ENCODE assay signal across 16 cellular contexts in genomic region chr4:33369366-33369899, GRCh38.
A peak's percentile ranks its signal among the peaks of the same experiment; 100 is the strongest.
DNase-seq lines count a peak whose midpoint lies in the region; ATAC-seq and TF ChIP-seq lines count a peak whose summit lies in the region.
"Had no signal": no experiment of that assay in that cellular context is flagged by ENCODE, and none has a peak within 500 bp of the region (broad histone marks: within the 10 kb centered on the region; RNA-seq: fewer than 3 reads in every experiment).

No MANE protein-coding gene starts in this region.

- no peak for TF ChIP-seq POLR2A in spleen (IDR thresholded peaks at IDR 0.05)

- no peak overlapping the region for H3K9ac ChIP-seq in HUES48 (ENCODE audit: low read depth, low read length)
- no peak overlapping the region for H3K9ac ChIP-seq in mammary epithelial cell (ENCODE audit: insufficient read depth, low read length)

- no peaks in the 10 kb centered on the region for H3K36me3 ChIP-seq in A673 (ENCODE audit: insufficient read depth, low read length, poor library complexity, severe bottlenecking)
- H3K36me3 ChIP-seq in HUES48 (ENCODE audit: control insufficient read depth, insufficient read depth, low read length): no peaks in the 10 kb centered on the region
- no peaks in the 10 kb centered on the region for H3K36me3 ChIP-seq in mammary epithelial cell (ENCODE audit: insufficient read depth, low read length)
- no peaks in the 10 kb centered on the region for H3K36me3 ChIP-seq in spleen

- CTCF ChIA-PET in A673 (lab: Charles Lee) (no interaction called here), mammary epithelial cell (lab: Charles Lee; ENCODE audit: low non-redundant PET) (no interaction called here)
- CTCF ChIA-PET in activated CD8-positive, alpha-beta T cell treated with anti-CD3 and anti-CD28 coated beads, Interleukin-2, amount 10 ng/mL, durations not matched to agents 7 days and 5 days (lab: Charles Lee): no interaction called here

- no peaks in the 10 kb centered on the region for H3K9me3 ChIP-seq in A673 (ENCODE audit: low read depth, low read length, poor library complexity, severe bottlenecking)
- no peaks in the 10 kb centered on the region for H3K9me3 ChIP-seq in HUES48 (ENCODE audit: control insufficient read depth, insufficient read depth, low read length)
- H3K9me3 ChIP-seq in mammary epithelial cell (replicated peaks; ENCODE audit: insufficient read depth, low read length): peaks cover 3% of the 10 kb centered on the region
- peaks cover 0 to 28% (median 16%) of the 10 kb centered on the region in 8 donors for H3K9me3 ChIP-seq in spleen

- no peak overlapping the region for H3K27ac Mint-ChIP-seq in activated CD8-positive, alpha-beta T cell treated with anti-CD3 and anti-CD28 coated beads, Interleukin-2, amount 10 ng/mL, durations not matched to agents 7 days and 5 days
- H3K27ac Mint-ChIP-seq: activated T-helper 17 cell treated with anti-CD3 and anti-CD28 coated beads, Interleukin-2, amount 50 U/mL, for 72 hours had no signal

- H3K79me2 ChIP-seq in mammary epithelial cell (ENCODE audit: insufficient read depth, low read length): no peaks in the 10 kb centered on the region

- DNase-seq in A673 (ENCODE audit: low spot score) (peak; percentile 30), mammary epithelial cell (peak; percentile 0), iPS-NIHi11 (ENCODE audit: low spot score) (peak; percentile 8), NCI-H1436 treated with DMSO at 0.1 percent for 48 hours (lab: John Stamatoyannopoulos, UW) (no peak), spleen (no peak)
- no peak for DNase-seq in activated CD8-positive, alpha-beta T cell treated with anti-CD3 and anti-CD28 coated beads, Interleukin-2, amount 10 ng/mL, durations not matched to agents 7 days and 5 days
- DNase-seq: activated CD4-positive, alpha-beta T cell treated with anti-CD3 and anti-CD28 coated beads, Interleukin-2, amount 50 U/mL, for 48 hours; mesendoderm; NCI-H1436; NCI-H69; T-helper 9 cell had no signal

- no peak overlapping the region for H3K4me3 Mint-ChIP-seq in activated CD8-positive, alpha-beta T cell treated with anti-CD3 and anti-CD28 coated beads, Interleukin-2, amount 10 ng/mL, durations not matched to agents 7 days and 5 days
- H3K4me3 Mint-ChIP-seq: activated T-helper 17 cell treated with anti-CD3 and anti-CD28 coated beads, Interleukin-2, amount 50 U/mL, for 72 hours had no signal

- BruUV-seq in A673 (replicated peaks; lab: Mats Ljungman, UMichigan) (no TSS peak), mammary epithelial cell (replicated peaks; lab: Mats Ljungman, UMichigan) (no TSS peak)

- 10% methylated on average over 5 of the region's 5 CpGs for WGBS in mammary epithelial cell (ENCODE audit: low coverage, missing lambda C conversion rate)
- WGBS in spleen, 5 donors: 54 to 79% (median 66%) methylated on average over 5 of the region's 5 CpGs

- no peaks in the 10 kb centered on the region for H3K27me3 Mint-ChIP-seq in activated CD8-positive, alpha-beta T cell treated with anti-CD3 and anti-CD28 coated beads, Interleukin-2, amount 10 ng/mL, durations not matched to agents 7 days and 5 days (ENCODE audit: low read depth)
- H3K27me3 Mint-ChIP-seq: activated T-helper 17 cell treated with anti-CD3 and anti-CD28 coated beads, Interleukin-2, amount 50 U/mL, for 72 hours had no signal

- H3K9me3 Mint-ChIP-seq in activated CD8-positive, alpha-beta T cell treated with anti-CD3 and anti-CD28 coated beads, Interleukin-2, amount 10 ng/mL, durations not matched to agents 7 days and 5 days (ENCODE audit: insufficient read depth): peaks cover 17% of the 10 kb centered on the region

- TF ChIP-seq CTCF in A673 (conservative IDR thresholded peaks at IDR 0.05; ENCODE audit: low read depth, low read length): no peak
- no peak for TF ChIP-seq CTCF in mammary epithelial cell (conservative IDR thresholded peaks at IDR 0.05 in 1 of 2, IDR thresholded peaks at IDR 0.05 in 1 of 2; ENCODE audit: extremely low read depth in 1 of 2, insufficient read depth in 1 of 2, low read depth in 1 of 2, low read length in 2 of 2)
- TF ChIP-seq CTCF in spleen (IDR thresholded peaks at IDR 0.05 in 8 of 11, conservative IDR thresholded peaks at IDR 0.05 in 3 of 11): no peak

- no peak for ATAC-seq in GM19463 (IDR thresholded peaks at IDR 0.05; ENCODE audit: unreplicated experiment)
- no peak for ATAC-seq in activated CD8-positive, alpha-beta T cell treated with anti-CD3 and anti-CD28 coated beads, Interleukin-2, amount 10 ng/mL, durations not matched to agents 7 days and 5 days
- ATAC-seq: activated T-helper 17 cell treated with anti-CD3 and anti-CD28 coated beads, Interleukin-2, amount 50 U/mL, for 72 hours; K562; Right ventricle myocardium inferior had no signal

- H3K4me1 ChIP-seq in A673 (ENCODE audit: insufficient read depth, low read length, poor library complexity, severe bottlenecking): no peaks in the 10 kb centered on the region
- no peaks in the 10 kb centered on the region; the same call in 1 of the 2 replicates for H3K4me1 ChIP-seq in HUES48 (ENCODE audit: control insufficient read depth, insufficient read depth, low read length)
- no peaks in the 10 kb centered on the region for H3K4me1 ChIP-seq in mammary epithelial cell (ENCODE audit: insufficient read depth, low read length)
- no peaks in the 10 kb centered on the region for H3K4me1 ChIP-seq in spleen

- no peak overlapping the region for H2AFZ ChIP-seq in mammary epithelial cell (ENCODE audit: low read depth, low read length)

- no peaks in the 10 kb centered on the region for H4K20me1 ChIP-seq in mammary epithelial cell (ENCODE audit: insufficient read depth, low read length)

- H3K4me1 Mint-ChIP-seq in activated CD8-positive, alpha-beta T cell treated with anti-CD3 and anti-CD28 coated beads, Interleukin-2, amount 10 ng/mL, durations not matched to agents 7 days and 5 days (ENCODE audit: low read depth): no peaks in the 10 kb centered on the region
- H3K4me1 Mint-ChIP-seq: activated T-helper 17 cell treated with anti-CD3 and anti-CD28 coated beads, Interleukin-2, amount 50 U/mL, for 72 hours had no signal

- H3K4me3 ChIP-seq in A673 (ENCODE audit: low read depth, low read length, poor library complexity, severe bottlenecking) (no peak overlapping the region), HUES48 (ENCODE audit: low read depth, low read length) (no peak overlapping the region), mammary epithelial cell (replicated peaks in 1 of 3; ENCODE audit: insufficient read depth in 1 of 3, low read depth in 2 of 3, low read length in 3 of 3) (no peak overlapping the region), spleen (no peak overlapping the region)
- H3K4me3 ChIP-seq: K562 had no signal

- dilution Hi-C loops in mammary epithelial cell (cut with HindIII; ENCODE audit: low sequenced_read_pairs): no loop called here

- H3K27ac ChIP-seq in A673 (ENCODE audit: low read depth, low read length, poor library complexity, severe bottlenecking) (no peak overlapping the region), HUES48 (ENCODE audit: low read depth, low read length) (peak overlapping the region; percentile 17), mammary epithelial cell (ENCODE audit: insufficient read depth, low read depth, low read length) (no peak overlapping the region), spleen (no peak overlapping the region)

- in situ Hi-C loops in mammary epithelial cell (cut with MboI; ENCODE audit: low sequenced_read_pairs in 2 of 2): no loop called here

- intact Hi-C loops in A673 (cut with micrococcal nuclease; ENCODE audit: unreplicated experiment) (no loop called here), mammary epithelial cell (cut with micrococcal nuclease) (no loop called here), spleen (cut with DNase I; ENCODE audit: low total_unique reads) (no loop called here)

- POLR2A ChIA-PET in A673 (lab: Charles Lee; ENCODE audit: low non-redundant PET): no interaction called here
- POLR2A ChIA-PET in activated CD8-positive, alpha-beta T cell treated with anti-CD3 and anti-CD28 coated beads, Interleukin-2, amount 10 ng/mL, durations not matched to agents 7 days and 5 days (lab: Charles Lee): no interaction called here

- H3K4me2 ChIP-seq in mammary epithelial cell (ENCODE audit: insufficient read depth, low read depth, low read length): no peak overlapping the region

- H3K36me3 Mint-ChIP-seq in activated CD8-positive, alpha-beta T cell treated with anti-CD3 and anti-CD28 coated beads, Interleukin-2, amount 10 ng/mL, durations not matched to agents 7 days and 5 days (ENCODE audit: low read depth): no peaks in the 10 kb centered on the region

- H3K27me3 ChIP-seq in A673 (replicated peaks; ENCODE audit: insufficient read depth, low read depth, low read length, poor library complexity) (no peaks in the 10 kb centered on the region), HUES48 (ENCODE audit: control insufficient read depth, insufficient read depth, low read length) (no peaks in the 10 kb centered on the region), mammary epithelial cell (ENCODE audit: insufficient read depth, low read length) (no peaks in the 10 kb centered on the region), spleen (replicated peaks in 1 of 7) (no peaks in the 10 kb centered on the region)

Comparison
In these comparisons a context has a peak if more than half of its experiments do, and no peak if none do; other contexts are left out.
1. DNase-seq: peak in A673 (single experiment), mammary epithelial cell (single experiment) and iPS-NIHi11 (single experiment); none in NCI-H1436 treated with DMSO at 0.1 percent for 48 hours (single experiment), activated CD8-positive, alpha-beta T cell treated with anti-CD3 and anti-CD28 coated beads, Interleukin-2, amount 10 ng/mL, durations not matched to agents 7 days and 5 days (single experiment) and spleen (single experiment).